Comparison of ENCODE assay signal across 8 cellular contexts in the genomic region with DNA sequence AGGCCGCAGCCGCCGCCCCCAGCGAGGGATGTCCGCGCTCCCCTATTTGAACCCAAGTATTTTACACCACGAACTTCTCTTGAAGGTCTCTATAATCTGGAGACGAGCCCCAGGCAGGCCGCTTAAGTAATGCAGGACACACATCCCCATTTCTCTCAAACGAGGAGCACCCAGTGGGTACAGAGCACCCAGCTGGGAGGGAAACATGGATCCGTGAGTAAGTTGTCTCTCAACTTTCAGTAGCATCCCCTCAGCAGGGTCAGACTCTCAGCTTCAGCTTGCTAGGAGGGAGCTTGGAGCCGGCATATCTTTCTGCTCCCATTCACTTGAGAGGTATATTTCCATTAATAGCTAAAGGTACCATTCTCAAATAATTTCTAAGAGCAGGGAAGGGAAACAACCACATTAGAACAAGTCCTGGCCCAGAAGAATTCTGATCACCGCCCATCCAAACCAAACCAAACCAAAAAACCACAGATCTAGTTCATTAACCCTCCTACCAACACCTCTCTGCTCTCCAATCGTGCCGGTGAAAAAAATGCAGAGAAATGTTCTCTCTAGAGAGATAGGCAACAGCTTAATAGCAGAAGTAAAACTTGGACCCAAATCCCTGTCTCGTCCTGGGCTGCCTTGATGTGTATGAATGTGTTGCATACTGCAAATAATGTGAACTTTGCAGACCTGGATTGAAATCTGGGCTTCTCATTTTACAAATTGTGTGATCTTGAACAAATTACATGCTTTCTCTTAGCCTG. TPM values are rescaled to one million over a fixed set of nuclear protein-coding genes. Genes with fewer than 3 reads are reported as not detected.
DNase-seq lines count a peak whose midpoint lies in the region; ATAC-seq, FAIRE-seq and TF ChIP-seq lines count a peak whose summit lies in the region.

No MANE protein-coding gene starts in this region.

- TF ChIP-seq CTCF in WI38 (IDR thresholded peaks at IDR 0.05; ENCODE audit: low read depth, low read length), result no peak
- TF ChIP-seq CTCF in gastroesophageal sphincter (IDR thresholded peaks at IDR 0.05), result no peak
- TF ChIP-seq CTCF in neutrophil (IDR thresholded peaks at IDR 0.05), result no peak

- WGBS in gastroesophageal sphincter (ENCODE audit: low coverage in 1 of 2), 2 donors, result 12 to 18% methylated on average over 6 to 7 of the region's 16 CpGs

- H3K36me3 ChIP-seq in gastroesophageal sphincter, result no peaks in the 10 kb centered on the region
- H3K36me3 ChIP-seq in neutrophil, result no peaks in the 10 kb centered on the region

- H3K27me3 ChIP-seq in gastroesophageal sphincter (no peaks in the 10 kb centered on the region), neutrophil (peaks cover 28% of the 10 kb centered on the region)

- H3K4me3 ChIP-seq in WI38 (ENCODE audit: low read depth, low read length) (peak overlapping the region; percentile 82), gastroesophageal sphincter (peak overlapping the region; percentile 88 to 91), neutrophil (ENCODE audit: low read depth in 1 of 2, low read length in 1 of 2) (peak overlapping the region; percentile 81 to 91)

- peak overlapping the region; percentile 62 to 93 (median 85) for H3K27ac ChIP-seq in gastroesophageal sphincter
- peak overlapping the region; percentile 91 for H3K27ac ChIP-seq in neutrophil

- no peak for TF ChIP-seq POLR2A in gastroesophageal sphincter (IDR thresholded peaks at IDR 0.05)

- no peak for TF ChIP-seq EP300 in gastroesophageal sphincter (IDR thresholded peaks at IDR 0.05)

- H3K4me1 ChIP-seq in gastroesophageal sphincter (peaks cover 0 to 24% (median 4%) of the 10 kb centered on the region in 3 donors), neutrophil (ENCODE audit: control insufficient read depth in 1 of 2, insufficient read depth in 1 of 2, low read depth in 1 of 2, low read length in 1 of 2) (peaks cover 21 to 29% of the 10 kb centered on the region in 2 experiments)

- FAIRE-seq in GM18507 (lab: Jason Lieb, UNC), result peak; percentile 63

- no peaks in the 10 kb centered on the region for H3K9me3 ChIP-seq in gastroesophageal sphincter
- H3K9me3 ChIP-seq in neutrophil, result no peaks in the 10 kb centered on the region

- ATAC-seq in HG03354 (IDR thresholded peaks at IDR 0.05; ENCODE audit: poor library complexity, severe bottlenecking, unreplicated experiment) (peak; percentile 15), gastroesophageal sphincter (no peak)

- DNase-seq in A172 (ENCODE audit: low spot score), result peak; percentile 19
- DNase-seq in GM18507 (ENCODE audit: extremely low spot score, insufficient read length, low read depth), result no peak
- no peak for DNase-seq in NCI-H128 (lab: John Stamatoyannopoulos, UW; ENCODE audit: unreplicated experiment)
- no peak for DNase-seq in NCI-H1930 (lab: John Stamatoyannopoulos, UW)

RNA-seq across cellular contexts. Expression of a gene that starts 0.9 kb away (rescaled TPM):
- total RNA-seq in A172 (2014; rRNA removed; shearing (Covaris generic)), result 22.4 and 23.9 TPM in 2 replicates
- 10 to 100 TPM; 10.1 to 21.4 (median 18.6) TPM for total RNA-seq in gastroesophageal sphincter
